ENCODE assay signal across 13 cellular contexts in genomic region chr7:22858274-22858639, GRCh38. TPM values are rescaled to one million over a fixed set of nuclear protein-coding genes. Genes with fewer than 3 reads are reported as not detected.
DNase-seq lines count a peak whose midpoint lies in the region; ATAC-seq and TF ChIP-seq lines count a peak whose summit lies in the region.
"Had no signal": no experiment of that assay in that cellular context is flagged by ENCODE, and none has a peak within 500 bp of the region (broad histone marks: within the 10 kb centered on the region; RNA-seq: fewer than 3 reads in every experiment).

No MANE protein-coding gene starts in this region.

- H3K27me3 ChIP-seq in esophagus muscularis mucosa (no peaks in the 10 kb centered on the region), stomach (no peaks in the 10 kb centered on the region)
- H3K27me3 ChIP-seq: MG63 had no signal

- H3K9me3 Mint-ChIP-seq in activated CD8-positive, alpha-beta memory T cell treated with anti-CD3 and anti-CD28 coated beads, Interleukin-2, amount 10 ng/mL, durations not matched to agents 7 days and 5 days (ENCODE audit: low read depth), result no peaks in the 10 kb centered on the region
- H3K9me3 Mint-ChIP-seq in WTC11, result no peaks in the 10 kb centered on the region
- H3K9me3 Mint-ChIP-seq: naive thymus-derived CD4-positive, alpha-beta T cell had no signal

- TF ChIP-seq CTCF in WTC11 (IDR thresholded peaks at IDR 0.05) (no peak), esophagus muscularis mucosa (IDR thresholded peaks at IDR 0.05) (no peak), stomach (IDR thresholded peaks at IDR 0.05) (no peak)

- CTCF ChIA-PET in activated CD8-positive, alpha-beta memory T cell treated with anti-CD3 and anti-CD28 coated beads, Interleukin-2, amount 10 ng/mL, durations not matched to agents 7 days and 5 days (lab: Charles Lee), result interaction anchor here (2.2 to 4.2 kb wide), 2 partner anchors 17 to 197 kb away, joined by 4 to 26 read pairs; no protein-coding TSS in a partner anchor
- CTCF ChIA-PET in WTC11 (lab: Charles Lee), result interaction anchor here (1.0 kb wide), 1 partner anchor 299 kb away, joined by 4 read pairs; no protein-coding TSS in a partner anchor

- intact Hi-C loops in esophagus muscularis mucosa (cut with DNase I) (loop anchor here (10.0 kb wide), 1 partner anchor 293 kb away; no protein-coding TSS in a partner anchor), stomach (cut with DNase I; ENCODE audit: low total_unique reads) (no loop called here)

- DNase-seq in activated CD8-positive, alpha-beta memory T cell treated with anti-CD3 and anti-CD28 coated beads, Interleukin-2, amount 10 ng/mL, durations not matched to agents 7 days and 5 days, result no peak
- DNase-seq in activated CD8-positive, alpha-beta memory T cell treated with anti-CD3 and anti-CD28 coated beads, Interleukin-2, amount 50 U/mL, for 4 hours, result no peak
- DNase-seq in WTC11 (ENCODE audit: low spot score), result no peak
- no peak for DNase-seq in esophagus muscularis mucosa (ENCODE audit: extremely low spot score)
- no peak for DNase-seq in stomach
- DNase-seq in islet precursor cell, result no peak
- DNase-seq in GF-D8 (lab: John Stamatoyannopoulos, UW), result no peak
- DNase-seq: central memory CD4-positive, alpha-beta T cell; DMS153; naive thymus-derived CD4-positive, alpha-beta T cell; NCI-H2171 had no signal

- peak overlapping the region; percentile 61 for H3K27ac Mint-ChIP-seq in activated CD8-positive, alpha-beta memory T cell treated with anti-CD3 and anti-CD28 coated beads, Interleukin-2, amount 10 ng/mL, durations not matched to agents 7 days and 5 days
- peak overlapping the region; percentile 85 for H3K27ac Mint-ChIP-seq in WTC11

- POLR2A ChIA-PET in WTC11 (lab: Charles Lee), result no interaction called here

- TF ChIP-seq POLR2A in esophagus muscularis mucosa (IDR thresholded peaks at IDR 0.05; ENCODE audit: low read depth) (no peak), stomach (IDR thresholded peaks at IDR 0.05) (no peak)

- H3K27me3 Mint-ChIP-seq in activated CD8-positive, alpha-beta memory T cell treated with anti-CD3 and anti-CD28 coated beads, Interleukin-2, amount 10 ng/mL, durations not matched to agents 7 days and 5 days, result no peaks in the 10 kb centered on the region
- peaks cover 2% of the 10 kb centered on the region; the same call in 1 of the 2 replicates for H3K27me3 Mint-ChIP-seq in WTC11 (ENCODE audit: low read depth)

- peak overlapping the region; percentile 71 to 98 (median 83) for H3K27ac ChIP-seq in esophagus muscularis mucosa (replicated peaks in 1 of 4)
- peak overlapping the region in 4 of 5 donors; percentile 56 to 78 (median 68) for H3K27ac ChIP-seq in stomach

- peaks cover 48% of the 10 kb centered on the region for H3K4me1 Mint-ChIP-seq in activated CD8-positive, alpha-beta memory T cell treated with anti-CD3 and anti-CD28 coated beads, Interleukin-2, amount 10 ng/mL, durations not matched to agents 7 days and 5 days
- H3K4me1 Mint-ChIP-seq in WTC11, result peaks cover 55% of the 10 kb centered on the region

- peaks cover 49% of the 10 kb centered on the region for H3K36me3 Mint-ChIP-seq in activated CD8-positive, alpha-beta memory T cell treated with anti-CD3 and anti-CD28 coated beads, Interleukin-2, amount 10 ng/mL, durations not matched to agents 7 days and 5 days
- peaks cover 56% of the 10 kb centered on the region for H3K36me3 Mint-ChIP-seq in WTC11

- peaks cover 31 to 77% (median 72%) of the 10 kb centered on the region in 4 donors for H3K4me1 ChIP-seq in esophagus muscularis mucosa
- H3K4me1 ChIP-seq in stomach, result peaks cover 10 to 45% (median 22%) of the 10 kb centered on the region in 4 donors

- H3K4me3 ChIP-seq in esophagus muscularis mucosa (no peak overlapping the region), stomach (no peak overlapping the region)
- H3K4me3 ChIP-seq: MG63 had no signal

- TF ChIP-seq EP300 in esophagus muscularis mucosa (IDR thresholded peaks at IDR 0.05) (no peak), stomach (IDR thresholded peaks at IDR 0.05) (no peak)

- H3K36me3 ChIP-seq in esophagus muscularis mucosa (peaks cover 0 to 54% (median 11%) of the 10 kb centered on the region in 4 donors), stomach (peaks cover 0 to 28% (median 15%) of the 10 kb centered on the region in 4 donors)

- H3K4me3 Mint-ChIP-seq in activated CD8-positive, alpha-beta memory T cell treated with anti-CD3 and anti-CD28 coated beads, Interleukin-2, amount 10 ng/mL, durations not matched to agents 7 days and 5 days, result no peak overlapping the region
- H3K4me3 Mint-ChIP-seq in WTC11, result no peak overlapping the region
- H3K4me3 Mint-ChIP-seq: naive thymus-derived CD4-positive, alpha-beta T cell had no signal

- no peak for ATAC-seq in activated CD8-positive, alpha-beta memory T cell treated with anti-CD3 and anti-CD28 coated beads, Interleukin-2, amount 10 ng/mL, durations not matched to agents 7 days and 5 days
- no peak for ATAC-seq in WTC11
- ATAC-seq in HG02678 (IDR thresholded peaks at IDR 0.05; ENCODE audit: unreplicated experiment), result no peak
- ATAC-seq: naive thymus-derived CD4-positive, alpha-beta T cell had no signal

- no peaks in the 10 kb centered on the region for H3K9me3 ChIP-seq in esophagus muscularis mucosa
- H3K9me3 ChIP-seq in stomach, result no peaks in the 10 kb centered on the region
- H3K9me3 ChIP-seq: MG63 had no signal

- WGBS in esophagus muscularis mucosa, result 56% methylated on average over 1 of the region's 1 CpG
- 69 to 98% (median 86%) methylated on average over 1 of the region's 1 CpG for WGBS in stomach, 5 donors

TF ChIP-seq in WTC11, 78 proteins besides CTCF, POLR2A, EP300 and RAD21 (continues in another document):
- TF ChIP-seq MLX (CRISPR knock-in tag; IDR thresholded peaks at IDR 0.05) (no peak), RELA (CRISPR knock-in tag; IDR thresholded peaks at IDR 0.05; ENCODE audit: borderline replicate concordance) (no peak), NR3C1 (CRISPR knock-in tag; conservative IDR thresholded peaks at IDR 0.05; ENCODE audit: low read depth) (no peak), ZNF532 (CRISPR knock-in tag; IDR thresholded peaks at IDR 0.05; ENCODE audit: borderline replicate concordance) (no peak), NFATC4 (CRISPR knock-in tag; IDR thresholded peaks at IDR 0.05) (no peak), SOX15 (CRISPR knock-in tag; IDR thresholded peaks at IDR 0.05) (no peak), ERG (CRISPR knock-in tag; IDR thresholded peaks at IDR 0.05) (no peak), ZNF423 (CRISPR knock-in tag; IDR thresholded peaks at IDR 0.05) (no peak), ETV6 (CRISPR knock-in tag; IDR thresholded peaks at IDR 0.05) (no peak), ZNF232 (CRISPR knock-in tag; IDR thresholded peaks at IDR 0.05) (no peak)

RNA-seq across cellular contexts. Expression of gene TOMM7, which starts 35.6 kb away (rescaled TPM):
- 100 to 1,000 TPM; 199 to 229 TPM for total RNA-seq in activated CD8-positive, alpha-beta memory T cell treated with anti-CD3 and anti-CD28 coated beads, Interleukin-2, amount 10 ng/mL, durations not matched to agents 7 days and 5 days
- total RNA-seq in WTC11 (2021), result 500 to 506 TPM (median 502 TPM) in 3 replicates
- total RNA-seq in esophagus muscularis mucosa, result 100 to 1,000 TPM; 141 to 303 (median 267) TPM
- total RNA-seq in stomach, result 100 to 1,000 TPM in 4 of 5 donors, 10 to 100 TPM in 1; 29.8 to 249 (median 153) TPM
- polyA plus RNA-seq in stomach, result 100 to 1,000 TPM; 394 to 539 (median 412) TPM
